22 cellular contexts compared by ENCODE assay signal in the genomic region with DNA sequence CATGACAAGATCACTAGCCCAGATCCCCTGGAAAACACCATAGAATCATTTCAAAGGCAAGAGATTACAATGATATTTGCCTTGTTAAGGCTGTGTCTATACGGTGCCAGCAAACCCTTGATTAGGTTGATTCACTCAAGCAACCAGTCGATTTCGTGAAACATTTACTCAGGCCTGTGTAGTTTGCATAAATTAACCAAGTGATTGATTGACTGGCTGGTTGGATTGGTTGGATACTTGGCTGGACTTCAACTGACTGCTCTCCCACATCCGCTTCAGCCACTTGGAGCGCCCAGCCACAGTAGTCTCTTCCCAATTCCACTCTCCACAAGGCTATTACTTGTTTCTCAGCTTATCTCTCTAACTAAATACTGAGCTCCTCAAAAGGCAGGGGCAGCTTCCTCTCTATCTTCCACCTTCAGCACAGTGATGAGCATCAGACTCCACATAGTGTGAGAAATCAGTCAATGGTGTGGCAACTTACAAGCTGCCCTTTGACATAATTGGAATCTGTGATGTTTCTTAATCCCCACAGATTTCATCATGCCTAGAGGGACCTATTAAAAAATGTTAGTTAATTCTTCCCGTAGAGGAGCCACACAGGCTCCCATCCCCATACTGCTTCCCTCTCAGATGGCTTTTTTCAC.
A peak's percentile ranks its signal among the peaks of the same experiment; 100 is the strongest.
DNase-seq lines count a peak whose midpoint lies in the region; ATAC-seq and TF ChIP-seq lines count a peak whose summit lies in the region.
"Had no signal": no experiment of that assay in that cellular context is flagged by ENCODE, and none has a peak within 500 bp of the region (broad histone marks: within the 10 kb centered on the region; RNA-seq: fewer than 3 reads in every experiment).

No MANE protein-coding gene starts in this region.

- H3K27ac Mint-ChIP-seq in nephron: peak overlapping the region in 2 of 3 experiments; percentile 22 to 57
- H3K27ac Mint-ChIP-seq: HFFc6 had no signal

- H3K4me3 Mint-ChIP-seq in nephron: no peak overlapping the region
- H3K4me3 Mint-ChIP-seq: HFFc6 had no signal

- peak; percentile 11 for DNase-seq in HT-29 (ENCODE audit: low spot score)
- peak; percentile 18 for DNase-seq in kidney epithelial cell (ENCODE audit: low read depth)
- no peak for DNase-seq in cortex of kidney (lab: John Stamatoyannopoulos, UW)
- no peak for DNase-seq in COLO829 (ENCODE audit: low spot score)
- no peak for DNase-seq in aorta
- DNase-seq: ACHN, AML-193, Caco-2, EL, HFFc6, IMR-90, Karpas-422, MM.1S, NCI-H1105, NCI-H1694 treated with DMSO at 0.1 percent for 48 hours, NCI-H2171, NCI-H446, NCI-H82, SK-N-SH had no signal

- intact Hi-C loops in aorta (cut with DNase I): no loop called here

- H3K36me3 ChIP-seq in kidney epithelial cell (ENCODE audit: control insufficient read depth, insufficient read depth, low read length) (no peaks in the 10 kb centered on the region), aorta (ENCODE audit: control insufficient read depth in 1 of 2, insufficient read depth in 2 of 2, low read length in 1 of 2) (no peaks in the 10 kb centered on the region)

- no peaks in the 10 kb centered on the region for H3K27me3 ChIP-seq in kidney epithelial cell (ENCODE audit: control insufficient read depth, insufficient read depth, low read length)
- H3K27me3 ChIP-seq in aorta (ENCODE audit: control insufficient read depth in 1 of 2, insufficient read depth in 2 of 2, low read length in 1 of 2): peaks cover 0 to 1% of the 10 kb centered on the region in 2 donors

- ATAC-seq in aorta (ENCODE audit: low FRiP score): no peak
- ATAC-seq: Panc1 had no signal

- H3K36me3 Mint-ChIP-seq in nephron (ENCODE audit: low read depth): no peaks in the 10 kb centered on the region

- H3K4me1 ChIP-seq in aorta (ENCODE audit: control insufficient read depth in 1 of 2, insufficient read depth in 2 of 2, low read length in 2 of 2): no peaks in the 10 kb centered on the region
- H3K4me1 ChIP-seq: Caco-2 had no signal

- peaks cover 1% of the 10 kb centered on the region for H3K9me3 ChIP-seq in aorta (ENCODE audit: control insufficient read depth, low read length)
- H3K9me3 ChIP-seq: Caco-2, SK-N-SH had no signal

- no peaks in the 10 kb centered on the region for H3K4me1 Mint-ChIP-seq in nephron

- H3K27ac ChIP-seq in 22Rv1: peak overlapping the region; percentile 44; the same call in 1 of the 2 replicates
- no peak overlapping the region for H3K27ac ChIP-seq in aorta (ENCODE audit: low read depth in 1 of 2, low read length in 2 of 2)

- H3K4me3 ChIP-seq in kidney epithelial cell (ENCODE audit: low read depth, low read length) (no peak overlapping the region), aorta (ENCODE audit: low read length in 2 of 2) (no peak overlapping the region)

- no peaks in the 10 kb centered on the region for H3K27me3 Mint-ChIP-seq in nephron (ENCODE audit: low read depth)

- H3K9me3 Mint-ChIP-seq in nephron: no peaks in the 10 kb centered on the region

- WGBS in aorta, 2 donors: 78 to 79% methylated on average over 6 of the region's 6 CpGs

- TF ChIP-seq CTCF in 22Rv1 (IDR thresholded peaks at IDR 0.05) (no peak), kidney epithelial cell (IDR thresholded peaks at IDR 0.05; ENCODE audit: insufficient read depth, low read length, poor library complexity, severe bottlenecking) (no peak), nephron (IDR thresholded peaks at IDR 0.05; ENCODE audit: unreplicated experiment in 3 of 3) (no peak)

Comparison
In these comparisons a context has a peak if more than half of its experiments do, and no peak if none do; other contexts are left out.
1. DNase-seq: peak in HT-29 (single experiment) and kidney epithelial cell (single experiment); none in cortex of kidney (single experiment), COLO829 (single experiment) and aorta (0 of 2).